Comparison of ENCODE assay signal across 8 cellular contexts in the genomic region with DNA sequence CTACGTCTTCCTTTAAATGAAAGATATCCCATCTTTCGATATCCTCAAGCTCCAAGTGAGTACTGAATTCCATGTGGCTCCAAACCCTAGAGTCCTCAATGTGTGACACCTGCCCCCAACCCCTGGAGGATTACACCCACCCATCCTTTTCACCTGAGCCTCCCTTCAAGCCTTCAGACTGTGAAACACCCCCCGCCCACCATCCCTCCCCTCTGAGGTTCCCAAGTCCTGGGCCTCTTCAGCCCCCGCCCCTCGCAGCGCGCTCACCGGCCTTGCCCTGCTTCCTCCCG. TPM values are rescaled to one million over a fixed set of nuclear protein-coding genes. Genes with fewer than 3 reads are reported as not detected.
DNase-seq lines count a peak whose midpoint lies in the region; ATAC-seq and TF ChIP-seq lines count a peak whose summit lies in the region.

No MANE protein-coding gene starts in this region.

- under 1% methylated on average over 9 of the region's 9 CpGs for WGBS in urinary bladder

- no peak for TF ChIP-seq POLR2A in breast epithelium (IDR thresholded peaks at IDR 0.05)

- ATAC-seq in GM18907 (IDR thresholded peaks at IDR 0.05; ENCODE audit: unreplicated experiment) (no peak), HG03520 (IDR thresholded peaks at IDR 0.05; ENCODE audit: unreplicated experiment) (no peak)

- peak overlapping the region; percentile 97 to 100 for H3K27ac ChIP-seq in breast epithelium
- peak overlapping the region; percentile 68 for H3K27ac ChIP-seq in muscle layer of duodenum (ENCODE audit: low read length)
- peak overlapping the region; percentile 99 for H3K27ac ChIP-seq in urinary bladder (ENCODE audit: low read depth)

- H3K36me3 ChIP-seq in BJ (ENCODE audit: control insufficient read depth, insufficient read depth, low read length) (peaks cover 24% of the 10 kb centered on the region), breast epithelium (no peaks in the 10 kb centered on the region), muscle layer of duodenum (ENCODE audit: control insufficient read depth in 1 of 2, insufficient read depth in 2 of 2, low read length in 2 of 2) (peaks cover 23 to 46% of the 10 kb centered on the region in 2 donors), urinary bladder (ENCODE audit: insufficient read depth) (peaks cover 4% of the 10 kb centered on the region)

- H3K4me3 ChIP-seq in BJ (ENCODE audit: low read depth, low read length) (peak overlapping the region; percentile 63), breast epithelium (peak overlapping the region; percentile 87 to 91 (median 90)), muscle layer of duodenum (ENCODE audit: low read depth in 1 of 2, low read length in 2 of 2) (peak overlapping the region; percentile 72 to 85), urinary bladder (ENCODE audit: low read depth, low read length) (peak overlapping the region; percentile 86)

- H3K9me3 ChIP-seq in breast epithelium (no peaks in the 10 kb centered on the region), muscle layer of duodenum (ENCODE audit: control insufficient read depth in 1 of 2, low read length in 2 of 2) (no peaks in the 10 kb centered on the region)

- no peak for DNase-seq in BJ (ENCODE audit: low read depth)
- DNase-seq in LoVo (ENCODE audit: low spot score) = peak; percentile 61
- DNase-seq in breast epithelium (ENCODE audit: low spot score in 2 of 2) = no peak
- no peak for DNase-seq in NCI-H2107 treated with DMSO at 0.1 percent for 48 hours (lab: John Stamatoyannopoulos, UW; ENCODE audit: unreplicated experiment)

- POLR2A ChIA-PET in BJ (lab: Charles Lee) = interaction anchor here (0.6 to 1.5 kb wide), 3 partner anchors 11 to 346 kb away, joined by 4 to 13 read pairs (median 5); no protein-coding TSS in a partner anchor

- H3K27me3 ChIP-seq in BJ (ENCODE audit: control insufficient read depth, insufficient read depth, low read length) = no peaks in the 10 kb centered on the region
- H3K27me3 ChIP-seq in breast epithelium = no peaks in the 10 kb centered on the region
- no peaks in the 10 kb centered on the region for H3K27me3 ChIP-seq in muscle layer of duodenum (ENCODE audit: low read depth, low read length)

- H3K4me1 ChIP-seq in breast epithelium = peaks cover 0 to 18% of the 10 kb centered on the region in 2 donors
- H3K4me1 ChIP-seq in muscle layer of duodenum (ENCODE audit: control insufficient read depth in 1 of 2, insufficient read depth in 2 of 2, low read length in 2 of 2) = peaks cover 12 to 35% of the 10 kb centered on the region in 2 donors
- H3K4me1 ChIP-seq in urinary bladder (ENCODE audit: insufficient read depth) = no peaks in the 10 kb centered on the region

- TF ChIP-seq CTCF in BJ (IDR thresholded peaks at IDR 0.05; ENCODE audit: insufficient read depth, low read depth, low read length) (no peak), breast epithelium (IDR thresholded peaks at IDR 0.05) (no peak)

- CTCF ChIA-PET in BJ (lab: Yijun Ruan, JAX) = interaction anchor here (0.5 to 6.1 kb wide), 16 partner anchors 10 to 401 kb away, joined by 3 to 54 read pairs (median 4); a partner anchor contains a TSS

- intact Hi-C loops in breast epithelium (cut with DNase I; ENCODE audit: low total_unique reads) = loop anchor here (1.0 to 10.0 kb wide), 2 partner anchors 38 to 724 kb away; a partner anchor contains a TSS

RNA-seq across cellular contexts. Expression of a gene that starts 0.4 kb away (rescaled TPM):
- polyA plus RNA-seq in BJ (2011; rRNA removed) (18.0 and 21.0 TPM in 2 replicates), urinary bladder (29.2 TPM)
- 8.4 and 12.3 TPM in 2 replicates for polyA minus RNA-seq in BJ (2011; rRNA and poly(A)+ RNA removed)
- total RNA-seq in breast epithelium (10 to 100 TPM; 14.6 to 26.2 (median 20.3) TPM), urinary bladder (10.8 TPM)

RNA-seq across cellular contexts. Expression of a gene that starts 5.3 kb away (rescaled TPM):
- polyA plus RNA-seq in BJ (2011; rRNA removed) = 65.6 and 83.1 TPM in 2 replicates
- polyA minus RNA-seq in BJ (2011; rRNA and poly(A)+ RNA removed) = 15.1 and 25.8 TPM in 2 replicates
- total RNA-seq in breast epithelium = 100 to 1,000 TPM in 2 of 3 donors, 10 to 100 TPM in 1; 79.3 to 156 (median 105) TPM
- 74.0 TPM for total RNA-seq in urinary bladder
- polyA plus RNA-seq in urinary bladder = 206 TPM

RNA-seq across cellular contexts. Expression of a gene that starts 9.4 kb away (rescaled TPM):
- polyA plus RNA-seq in BJ (2011; rRNA removed) (455 and 653 TPM in 2 replicates), urinary bladder (110 TPM)
- 247 and 437 TPM in 2 replicates for polyA minus RNA-seq in BJ (2011; rRNA and poly(A)+ RNA removed)
- total RNA-seq in breast epithelium (100 to 1,000 TPM in 2 of 3 donors, 10 to 100 TPM in 1; 94.4 to 177 (median 134) TPM), urinary bladder (61.2 TPM)

RNA-seq across cellular contexts. Expression of a gene that starts 13.3 kb away (rescaled TPM):
- polyA plus RNA-seq in BJ (2011; rRNA removed) (111 and 160 TPM in 2 replicates), urinary bladder (54.9 TPM)
- 32.3 and 34.2 TPM in 2 replicates for polyA minus RNA-seq in BJ (2011; rRNA and poly(A)+ RNA removed)
- total RNA-seq in breast epithelium (100 to 1,000 TPM in 1 of 3 donors, 10 to 100 TPM in 2; 44.6 to 104 (median 47.3) TPM), urinary bladder (38.4 TPM)

RNA-seq across cellular contexts. Expression of a gene that starts 22.0 kb away (rescaled TPM):
- polyA plus RNA-seq in BJ (2011; rRNA removed) (26.5 and 40.5 TPM in 2 replicates), urinary bladder (27.9 TPM)
- 26.9 and 52.6 TPM in 2 replicates for polyA minus RNA-seq in BJ (2011; rRNA and poly(A)+ RNA removed)
- total RNA-seq in breast epithelium (10 to 100 TPM; 27.0 to 42.7 (median 39.3) TPM), urinary bladder (10.5 TPM)
